In the genomic region with DNA sequence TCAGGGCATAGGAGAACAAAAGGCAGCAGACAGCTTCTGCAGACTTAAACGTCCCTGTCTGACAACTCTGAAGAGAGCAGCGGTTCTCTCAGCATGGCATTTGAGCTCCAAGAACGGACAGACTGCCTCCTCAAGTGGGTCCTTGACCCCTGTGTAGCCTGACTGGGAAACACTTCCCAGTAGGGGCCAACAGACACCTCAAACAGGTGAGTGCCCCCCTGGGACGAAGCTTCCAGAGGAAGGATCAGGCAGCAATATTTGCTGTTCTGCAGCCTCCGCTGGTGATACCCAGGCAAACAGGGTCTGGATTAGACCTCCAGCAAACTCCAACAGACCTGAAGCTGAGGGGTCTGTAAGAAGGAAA, we compare ENCODE assay signal across 7 cellular contexts.
DNase-seq lines count a peak whose midpoint lies in the region; ATAC-seq, FAIRE-seq and TF ChIP-seq lines count a peak whose summit lies in the region.
"Not testable (repeated sequence)": the region's sequence is repeated elsewhere in the genome, so short reads cannot be mapped to it uniquely, and the experiment has no call there.

No MANE protein-coding gene starts in this region.

- H2BK15ac ChIP-seq in H1 (ENCODE audit: low read length): not testable (repeated sequence)

- peak overlapping the region; percentile 24 for H3K27ac Mint-ChIP-seq in CD8-positive, alpha-beta T cell
- H3K27ac Mint-ChIP-seq in natural killer cell treated with Interleukin-12 subunit alpha and Interleukin-12 subunit beta and Interleukin-15 and Interleukin-18, amount 100 ng/mL, for 72 hours: peak overlapping the region; percentile 36

- H2AFZ ChIP-seq in H1 (ENCODE audit: low read length): peak overlapping the region; percentile 95; the same call in 1 of the 2 replicates
- H2AFZ ChIP-seq in trophoblast cell (ENCODE audit: insufficient read depth, low read length, poor library complexity): not testable (repeated sequence)

- not testable (repeated sequence) for H3K18ac ChIP-seq in H1 (ENCODE audit: extremely low read depth, low read length); trophoblast cell (ENCODE audit: low read length)

- peaks cover 42% of the 10 kb centered on the region for H3K4me1 Mint-ChIP-seq in CD8-positive, alpha-beta T cell (ENCODE audit: low read depth)
- peaks cover 60 to 77% of the 10 kb centered on the region in 2 donors for H3K4me1 Mint-ChIP-seq in natural killer cell treated with Interleukin-12 subunit alpha and Interleukin-12 subunit beta and Interleukin-15 and Interleukin-18, amount 100 ng/mL, for 72 hours (ENCODE audit: low read depth in 2 of 2)

- H3K9ac ChIP-seq in HUES64 (ENCODE audit: low read depth, low read length); H1 (replicated peaks in 1 of 4; ENCODE audit: extremely low read depth in 1 of 4, low read depth in 3 of 4, low read length in 3 of 4); liver (ENCODE audit: low read depth in 1 of 2, low read length in 2 of 2); trophoblast cell (ENCODE audit: low read length): not testable (repeated sequence)

- not testable (repeated sequence) for H3K27ac ChIP-seq in CD8-positive, alpha-beta T cell (ENCODE audit: low read depth, low read length); H1 (ENCODE audit: low read depth, low read length); liver (ENCODE audit: low read depth in 1 of 2, low read length in 2 of 2); trophoblast cell (ENCODE audit: low read depth, low read length)
- peak overlapping the region; percentile 55; the same call in 1 of the 2 replicates for H3K27ac ChIP-seq in HUES64 (ENCODE audit: low read depth, low read length)
- peak overlapping the region; percentile 94; the same call in 1 of the 2 replicates for H3K27ac ChIP-seq in VCaP

- not testable (repeated sequence) for H3K4me2 ChIP-seq in H1 (ENCODE audit: insufficient read depth in 1 of 2, low read depth in 2 of 2, low read length in 2 of 2); trophoblast cell (ENCODE audit: low read length)

- peak overlapping the region; percentile 44 for H4K12ac ChIP-seq in trophoblast cell (ENCODE audit: low read depth, low read length)

- not testable (repeated sequence) for H2BK20ac ChIP-seq in H1 (ENCODE audit: low read length)

- not testable (repeated sequence) for ATAC-seq in CD8-positive, alpha-beta T cell; natural killer cell treated with Interleukin-12 subunit alpha and Interleukin-12 subunit beta and Interleukin-15 and Interleukin-18, amount 100 ng/mL, for 72 hours

- not testable (repeated sequence) for TF ChIP-seq POLR2A in H1 (IDR thresholded peaks at IDR 0.05; ENCODE audit: control extremely low read depth in 1 of 2, low read depth in 2 of 2, low read length in 2 of 2)

- H2BK120ac ChIP-seq in H1 (replicated peaks; ENCODE audit: low read depth, low read length); trophoblast cell (ENCODE audit: insufficient read depth, low read length, poor library complexity): not testable (repeated sequence)

- not testable (repeated sequence) for H3K36me3 ChIP-seq in CD8-positive, alpha-beta T cell (ENCODE audit: insufficient read depth, low read length); HUES64 (ENCODE audit: insufficient read depth, low read length); H1 (ENCODE audit: control insufficient read depth in 2 of 4, insufficient read depth in 4 of 4, low read length in 3 of 4); liver (ENCODE audit: control insufficient read depth in 4 of 4, insufficient read depth in 3 of 4, low read depth in 1 of 4, low read length in 3 of 4); trophoblast cell (ENCODE audit: control insufficient read depth in 1 of 2, insufficient read depth in 2 of 2, low read length in 2 of 2)

- not testable (repeated sequence) for H2BK12ac ChIP-seq in H1 (ENCODE audit: low read depth, low read length)
- H2BK12ac ChIP-seq in trophoblast cell (ENCODE audit: low read length): peak overlapping the region; percentile 30

- not testable (repeated sequence) for TF ChIP-seq EP300 in H1 (IDR thresholded peaks at IDR 0.05; ENCODE audit: borderline replicate concordance in 1 of 2, low read depth in 2 of 2, low read length in 2 of 2)

- not testable (repeated sequence) for H3K4me1 ChIP-seq in CD8-positive, alpha-beta T cell (ENCODE audit: insufficient read depth, low read length); HUES64 (ENCODE audit: insufficient read depth, low read length); H1 (replicated peaks in 1 of 4; ENCODE audit: control insufficient read depth in 3 of 4, insufficient read depth in 4 of 4, low read length in 3 of 4); liver (ENCODE audit: control insufficient read depth in 4 of 4, insufficient read depth in 4 of 4, low read length in 3 of 4); trophoblast cell (ENCODE audit: control insufficient read depth in 1 of 2, insufficient read depth in 2 of 2, low read length in 2 of 2)

- not testable (repeated sequence) for H3K27me3 ChIP-seq in CD8-positive, alpha-beta T cell (ENCODE audit: insufficient read depth, low read length); HUES64 (ENCODE audit: insufficient read depth, low read length); H1 (replicated peaks in 1 of 4; ENCODE audit: control insufficient read depth in 3 of 4, extremely low read depth in 1 of 4, insufficient read depth in 3 of 4, low read length in 3 of 4); liver (ENCODE audit: control insufficient read depth in 4 of 4, insufficient read depth in 4 of 4, low read length in 3 of 4); trophoblast cell (ENCODE audit: insufficient read depth, low read length)

- H3K27me3 Mint-ChIP-seq in CD8-positive, alpha-beta T cell (ENCODE audit: low read depth); natural killer cell treated with Interleukin-12 subunit alpha and Interleukin-12 subunit beta and Interleukin-15 and Interleukin-18, amount 100 ng/mL, for 72 hours: not testable (repeated sequence)

- not testable (repeated sequence) for H4K5ac ChIP-seq in H1 (ENCODE audit: insufficient read length, low read depth, low read length)

- CTCF ChIA-PET in CD8-positive, alpha-beta T cell (lab: Charles Lee): not testable (repeated sequence)
- CTCF ChIA-PET in H1 (lab: Charles Lee; ENCODE audit: partially characterized antibody): interaction anchor here (1.6 kb wide), 1 partner anchor 120 kb away, joined by 3 read pairs; no protein-coding TSS in a partner anchor

- peaks cover 11% of the 10 kb centered on the region for H3K9me3 Mint-ChIP-seq in CD8-positive, alpha-beta T cell
- H3K9me3 Mint-ChIP-seq in natural killer cell treated with Interleukin-12 subunit alpha and Interleukin-12 subunit beta and Interleukin-15 and Interleukin-18, amount 100 ng/mL, for 72 hours: not testable (repeated sequence)

- H3K79me2 ChIP-seq in H1 (ENCODE audit: control insufficient read depth in 1 of 2, insufficient read depth in 2 of 2, low read length in 2 of 2); trophoblast cell (ENCODE audit: control insufficient read depth, insufficient read depth, low read length, poor library complexity): not testable (repeated sequence)

- H3K56ac ChIP-seq in H1 (replicated peaks; ENCODE audit: insufficient read length, low read depth, low read length): not testable (repeated sequence)

- peaks cover 83% of the 10 kb centered on the region for H3K36me3 Mint-ChIP-seq in CD8-positive, alpha-beta T cell
- H3K36me3 Mint-ChIP-seq in natural killer cell treated with Interleukin-12 subunit alpha and Interleukin-12 subunit beta and Interleukin-15 and Interleukin-18, amount 100 ng/mL, for 72 hours: peaks cover 54% of the 10 kb centered on the region

- not testable (repeated sequence) for H3K23me2 ChIP-seq in H1 (ENCODE audit: low read depth, low read length)

- not testable (repeated sequence) for H3K4ac ChIP-seq in H1 (replicated peaks; ENCODE audit: insufficient read length, low read depth, low read length); trophoblast cell (ENCODE audit: low read depth, low read length)

- not testable (repeated sequence) for FAIRE-seq in H1 (lab: Jason Lieb, UNC)

- not testable (repeated sequence) for TF ChIP-seq CTCF in CD8-positive, alpha-beta T cell (IDR thresholded peaks at IDR 0.05); VCaP (conservative IDR thresholded peaks at IDR 0.05); H1 (IDR thresholded peaks at IDR 0.05; ENCODE audit: control extremely low read depth in 1 of 3, insufficient read depth in 1 of 3, low read depth in 1 of 3, low read length in 3 of 3); liver (IDR thresholded peaks at IDR 0.05; ENCODE audit: low read depth, low read length, missing input control)

- not testable (repeated sequence) for H4K20me1 ChIP-seq in H1 (replicated peaks in 1 of 2; ENCODE audit: control insufficient read depth in 1 of 2, insufficient read depth in 2 of 2, low read length in 2 of 2)

- not testable (repeated sequence) for H3K9me3 ChIP-seq in CD8-positive, alpha-beta T cell (ENCODE audit: low read length); HUES64 (ENCODE audit: insufficient read depth, low read depth, low read length); liver (ENCODE audit: control insufficient read depth in 4 of 4, low read length in 3 of 4); trophoblast cell (ENCODE audit: insufficient read depth, low read depth, low read length)
- H3K9me3 ChIP-seq in H1 (ENCODE audit: insufficient read depth in 2 of 2, low read depth in 1 of 2, low read length in 1 of 2): 0 out of 4 replicates have a peak, but pooled peaks cover 0 to 12% of the 10 kb centered on the region in 2 experiments

- not testable (repeated sequence) for H3K79me1 ChIP-seq in H1 (ENCODE audit: low read depth, low read length); trophoblast cell (ENCODE audit: low read length)

- POLR2A ChIA-PET in CD8-positive, alpha-beta T cell (lab: Charles Lee); H1 (lab: Charles Lee; ENCODE audit: partially characterized antibody): not testable (repeated sequence)

- H4K91ac ChIP-seq in H1 (replicated peaks; ENCODE audit: insufficient read length, low read length): not testable (repeated sequence)
- peak overlapping the region; percentile 11 for H4K91ac ChIP-seq in trophoblast cell (ENCODE audit: low read depth, low read length)

- intact Hi-C loops in CD8-positive, alpha-beta T cell (cut with DNase I, micrococcal nuclease): not testable (repeated sequence)

- H3K4me3 ChIP-seq in CD8-positive, alpha-beta T cell (ENCODE audit: low read depth, low read length); HUES64 (ENCODE audit: low read length); H1 (ENCODE audit: extremely low read depth in 1 of 4, insufficient read depth in 2 of 4, low read depth in 3 of 4, low read length in 4 of 4); liver (ENCODE audit: low read depth in 1 of 3, low read length in 3 of 3); trophoblast cell (ENCODE audit: low read depth, low read length): not testable (repeated sequence)

- H3K4me3 Mint-ChIP-seq in CD8-positive, alpha-beta T cell; natural killer cell treated with Interleukin-12 subunit alpha and Interleukin-12 subunit beta and Interleukin-15 and Interleukin-18, amount 100 ng/mL, for 72 hours: not testable (repeated sequence)

- not testable (repeated sequence) for H3K23ac ChIP-seq in H1 (ENCODE audit: insufficient read length); trophoblast cell (ENCODE audit: low read length)

- WGBS in HUES64: 72% methylated on average over 5 of the region's 5 CpGs
- WGBS in H1 (ENCODE audit: extremely low coverage in 1 of 2, insufficient coverage in 1 of 2, insufficient read length in 1 of 2, insufficient replicate concordance in 2 of 2, low coverage in 1 of 2, low lambda C conversion rate in 2 of 2, missing lambda C conversion rate in 1 of 2), 2 experiments: 76% methylated on average over 5 of the region's 5 CpGs; no CpG with 5 or more reads in 1 of the 2 experiments
- WGBS in liver: 88% methylated on average over 5 of the region's 5 CpGs
- no CpG with 5 or more reads among the region's 5 CpGs for WGBS in trophoblast cell (ENCODE audit: extremely low coverage, insufficient coverage, insufficient read length)

- not testable (repeated sequence) for H4K8ac ChIP-seq in H1 (ENCODE audit: extremely low read depth, insufficient read depth, low read length)
- peak overlapping the region; percentile 58 for H4K8ac ChIP-seq in trophoblast cell (ENCODE audit: low read depth, low read length)

- peak overlapping the region; percentile 54; the same call in 1 of the 2 replicates for H2BK5ac ChIP-seq in H1 (ENCODE audit: low read depth, low read length)
- H2BK5ac ChIP-seq in trophoblast cell (ENCODE audit: low read depth, low read length, poor library complexity): not testable (repeated sequence)

- H2AK5ac ChIP-seq in H1 (ENCODE audit: low read depth, low read length); trophoblast cell (ENCODE audit: low read length): not testable (repeated sequence)

- TF ChIP-seq RAD21 in H1 (IDR thresholded peaks at IDR 0.05 in 1 of 2, conservative IDR thresholded peaks at IDR 0.05 in 1 of 2; ENCODE audit: low read depth in 2 of 2, low read length in 2 of 2); liver (IDR thresholded peaks at IDR 0.05): not testable (repeated sequence)

- not testable (repeated sequence) for H3K14ac ChIP-seq in H1 (ENCODE audit: insufficient read length)
- peak overlapping the region; percentile 57 for H3K14ac ChIP-seq in trophoblast cell (ENCODE audit: low read length)

- DNase-seq in CD8-positive, alpha-beta T cell; H1 (ENCODE audit: low read depth in 1 of 2, low spot score in 2 of 2); natural killer cell treated with Interleukin-12 subunit alpha and Interleukin-12 subunit beta and Interleukin-15 and Interleukin-18, amount 100 ng/mL, for 72 hours (ENCODE audit: low spot score); trophoblast cell: not testable (repeated sequence)
